8 cellular contexts compared by ENCODE assay signal in the genomic region with DNA sequence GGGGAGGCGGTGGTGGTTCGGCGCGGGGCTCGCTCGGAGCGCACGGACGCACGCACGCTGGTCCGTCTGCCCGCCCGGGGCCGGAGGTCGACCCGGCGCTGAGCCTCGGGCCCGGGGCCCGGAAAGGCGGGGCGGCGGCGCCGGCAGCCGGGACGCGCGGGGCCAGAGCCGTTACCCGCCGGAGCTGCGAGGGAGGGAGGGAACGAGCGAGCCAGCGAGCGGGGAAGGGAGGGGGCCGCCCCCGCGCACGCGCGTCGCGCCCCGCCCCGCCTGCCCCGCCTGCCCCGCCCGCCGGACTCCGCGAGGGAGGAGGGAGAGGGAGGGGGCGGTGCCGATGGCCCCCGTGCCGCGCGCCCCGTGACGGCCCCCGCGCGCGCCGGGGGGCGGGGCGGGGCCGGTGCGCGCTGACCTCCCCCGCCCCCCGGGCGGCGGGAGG. TPM values are rescaled to one million over a fixed set of nuclear protein-coding genes. Genes with fewer than 3 reads are reported as not detected.
DNase-seq lines count a peak whose midpoint lies in the region; ATAC-seq and TF ChIP-seq lines count a peak whose summit lies in the region.

No MANE protein-coding gene starts in this region.

- H3K9me3 ChIP-seq in lung (ENCODE audit: control insufficient read depth in 2 of 2, insufficient read depth in 1 of 2, low read length in 1 of 2): no peaks in the 10 kb centered on the region

- H3K27me3 ChIP-seq in lung (ENCODE audit: control insufficient read depth, insufficient read depth): no peaks in the 10 kb centered on the region

- TF ChIP-seq CTCF in GM12865 (IDR thresholded peaks at IDR 0.05; ENCODE audit: insufficient read depth, low read depth, low read length, missing control alignments): no peak
- TF ChIP-seq CTCF in lung (IDR thresholded peaks at IDR 0.05; ENCODE audit: control extremely low read depth, extremely low read depth): no peak

- H3K36me3 ChIP-seq in lung (ENCODE audit: control insufficient read depth in 2 of 2, insufficient read depth in 2 of 2, low read length in 2 of 2): peaks cover 4 to 24% of the 10 kb centered on the region in 2 donors

- WGBS in lung, 2 donors: 0 to 1% methylated on average over 14 to 74 of the region's 76 CpGs

- peak overlapping the region; percentile 86 to 98 for H3K27ac ChIP-seq in lung (ENCODE audit: low read depth in 1 of 2, low read length in 1 of 2)

- peaks cover 22 to 37% of the 10 kb centered on the region in 2 donors for H3K4me1 ChIP-seq in lung (ENCODE audit: control insufficient read depth in 2 of 2, insufficient read depth in 2 of 2, low read length in 2 of 2)

- H3K4me3 ChIP-seq in GM12865 (ENCODE audit: low read depth, low read length): no peak overlapping the region; the same call in 1 of the 2 replicates
- H3K4me3 ChIP-seq in lung: peak overlapping the region; percentile 64

- ATAC-seq in HG02759 (IDR thresholded peaks at IDR 0.05; ENCODE audit: unreplicated experiment): peak; percentile 43
- peak; percentile 37 for ATAC-seq in lung (ENCODE audit: insufficient read depth, low FRiP score)

- DNase-seq in A172 (ENCODE audit: low spot score): peak; percentile 54
- DNase-seq in GM12865 (ENCODE audit: low read depth): peak; percentile 91
- peak; percentile 54 for DNase-seq in NCI-H1694 treated with DMSO at 0.1 percent for 48 hours (lab: John Stamatoyannopoulos, UW)
- peak; percentile 58 to 81 (median 73) for DNase-seq in activated CD4-positive, CD25-positive, alpha-beta regulatory T cell (lab: John Stamatoyannopoulos, UW)
- DNase-seq in dermis blood vessel endothelial cell: peak; percentile 78
- DNase-seq in lung (ENCODE audit: low spot score): peak; percentile 82
- DNase-seq in stimulated activated CD8-positive, alpha-beta memory T cell treated with anti-CD3 and anti-CD28 coated beads, Interleukin-12 subunit alpha, Interleukin-12 subunit beta, amount 100 ng/mL, for 4 hours (ENCODE audit: low read depth): peak; percentile 72

RNA-seq across cellular contexts. Expression of gene CIC, which starts 15.0 kb away (rescaled TPM):
- 25.3 and 48.5 TPM in 2 replicates for total RNA-seq in A172 (2014; rRNA removed; shearing (Covaris generic))
- total RNA-seq in dermis blood vessel endothelial cell: 20.6 and 39.7 TPM in 2 replicates
- total RNA-seq in lung: 10 to 100 TPM; 31.2 to 84.5 TPM
- 10 to 100 TPM; 38.2 to 43.0 TPM for polyA plus RNA-seq in lung

RNA-seq across cellular contexts. Expression of gene PRR19, which starts 17.8 kb away (rescaled TPM):
- total RNA-seq in A172 (2014; rRNA removed; shearing (Covaris generic)): 2.2 and 3.7 TPM in 2 replicates
- total RNA-seq in dermis blood vessel endothelial cell (0.84 and 1.2 TPM in 2 replicates), lung (1 to 10 TPM in 1 of 2 donors, under 1 TPM in 1; 0.23 to 1.0 TPM)
- polyA plus RNA-seq in lung: under 1 TPM; 0.63 to 0.92 TPM

RNA-seq across cellular contexts. Expression of gene PAFAH1B3, which starts 18.3 kb away (rescaled TPM):
- 144 and 170 TPM in 2 replicates for total RNA-seq in A172 (2014; rRNA removed; shearing (Covaris generic))
- total RNA-seq in dermis blood vessel endothelial cell (38.5 and 40.2 TPM in 2 replicates), lung (10 to 100 TPM; 30.1 to 30.6 TPM)
- polyA plus RNA-seq in lung: 10 to 100 TPM; 27.2 to 33.0 TPM

RNA-seq across cellular contexts. Expression of gene TMEM145, which starts 29.0 kb away (rescaled TPM):
- total RNA-seq in A172 (2014; rRNA removed; shearing (Covaris generic)): not detected in 2 replicates
- total RNA-seq in dermis blood vessel endothelial cell (0.09 TPM in 1 of 2 replicates, not detected in the other), lung (under 1 TPM in 1 of 2 donors, not detected in 1; 0.95 TPM)
- under 1 TPM; 0.12 to 0.40 TPM for polyA plus RNA-seq in lung

RNA-seq across cellular contexts. Expression of gene ERF, which starts 29.2 kb away (rescaled TPM):
- 43.6 and 52.8 TPM in 2 replicates for total RNA-seq in A172 (2014; rRNA removed; shearing (Covaris generic))
- total RNA-seq in dermis blood vessel endothelial cell (32.7 and 42.4 TPM in 2 replicates), lung (10 to 100 TPM; 24.2 to 53.6 TPM)
- 10 to 100 TPM; 35.2 to 50.8 TPM for polyA plus RNA-seq in lung
